9 cellular contexts compared by ENCODE assay signal in the genomic region with DNA sequence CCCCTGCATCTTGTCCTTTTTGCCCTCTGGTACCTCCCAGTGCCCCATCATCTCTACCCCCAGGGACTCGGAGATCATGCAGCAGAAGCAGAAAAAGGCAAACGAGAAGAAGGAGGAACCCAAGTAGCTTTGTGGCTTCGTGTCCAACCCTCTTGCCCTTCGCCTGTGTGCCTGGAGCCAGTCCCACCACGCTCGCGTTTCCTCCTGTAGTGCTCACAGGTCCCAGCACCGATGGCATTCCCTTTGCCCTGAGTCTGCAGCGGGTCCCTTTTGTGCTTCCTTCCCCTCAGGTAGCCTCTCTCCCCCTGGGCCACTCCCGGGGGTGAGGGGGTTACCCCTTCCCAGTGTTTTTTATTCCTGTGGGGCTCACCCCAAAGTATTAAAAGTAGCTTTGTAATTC. TPM values are rescaled to one million over a fixed set of nuclear protein-coding genes. Genes with fewer than 3 reads are reported as not detected.
DNase-seq lines count a peak whose midpoint lies in the region; ATAC-seq, FAIRE-seq and TF ChIP-seq lines count a peak whose summit lies in the region.
"Had no signal": no experiment of that assay in that cellular context is flagged by ENCODE, and none has a peak within 500 bp of the region (broad histone marks: within the 10 kb centered on the region; RNA-seq: fewer than 3 reads in every experiment).

No MANE protein-coding gene starts in this region.

- H3K4me3 Mint-ChIP-seq in CD8-positive, alpha-beta memory T cell, result peak overlapping the region; percentile 95 to 98 (median 97)

- FAIRE-seq in pancreas (lab: Jason Lieb, UNC), result no peak

- peak overlapping the region; percentile 96 to 100 (median 98) for H3K27ac Mint-ChIP-seq in CD8-positive, alpha-beta memory T cell

- H3K9me3 Mint-ChIP-seq in CD8-positive, alpha-beta memory T cell, result no peaks in the 10 kb centered on the region

- no peak for TF ChIP-seq POLR2A in Peyer's patch (IDR thresholded peaks at IDR 0.05)

- peak overlapping the region; percentile 97 for H3K4me3 ChIP-seq in CD8-positive, alpha-beta memory T cell (ENCODE audit: low read length)
- H3K4me3 ChIP-seq in Peyer's patch (peak overlapping the region in 2 of 4 donors; percentile 67 to 95), epithelial cell of esophagus (ENCODE audit: low read length) (peak overlapping the region; percentile 99), pancreas (peak overlapping the region in 3 of 4 donors; percentile 80 to 95 (median 94))

- 51 to 62% methylated on average over 10 of the region's 10 CpGs for WGBS in pancreas, 2 donors

- ATAC-seq in pancreas (no peak), HG03342 (IDR thresholded peaks at IDR 0.05; ENCODE audit: unreplicated experiment) (no peak)

- intact Hi-C loops in pancreas (cut with DNase I), result no loop called here

- peaks cover 33% of the 10 kb centered on the region for H3K4me1 ChIP-seq in CD8-positive, alpha-beta memory T cell (ENCODE audit: insufficient read depth, low read length)
- H3K4me1 ChIP-seq in Peyer's patch (peaks cover 2 to 42% (median 7%) of the 10 kb centered on the region in 4 donors), pancreas (peaks cover 20 to 32% (median 20%) of the 10 kb centered on the region in 3 donors)

- TF ChIP-seq CTCF in Peyer's patch (IDR thresholded peaks at IDR 0.05) (no peak), epithelial cell of esophagus (IDR thresholded peaks at IDR 0.05; ENCODE audit: insufficient read depth, low read depth, low read length, missing control alignments) (no peak), pancreas (IDR thresholded peaks at IDR 0.05) (no peak)

- peaks cover 45 to 65% (median 52%) of the 10 kb centered on the region in 3 donors for H3K4me1 Mint-ChIP-seq in CD8-positive, alpha-beta memory T cell

- POLR2A ChIA-PET in CD8-positive, alpha-beta memory T cell (lab: Charles Lee), result interaction anchor here (0.5 to 4.6 kb wide), 3 partner anchors 12 to 31 kb away, joined by 4 to 24 read pairs (median 9); partner anchors contain the start of genes ELL3 and MFAP1

- H3K36me3 Mint-ChIP-seq in CD8-positive, alpha-beta memory T cell, result peaks cover 4 to 65% (median 11%) of the 10 kb centered on the region in 3 donors

- no peaks in the 10 kb centered on the region for H3K9me3 ChIP-seq in CD8-positive, alpha-beta memory T cell (ENCODE audit: low read length)
- H3K9me3 ChIP-seq in Peyer's patch (no peaks in the 10 kb centered on the region), pancreas (no peaks in the 10 kb centered on the region)

- CTCF ChIA-PET in CD8-positive, alpha-beta memory T cell (lab: Charles Lee), result interaction anchor here (1.0 to 2.9 kb wide), 4 partner anchors 7 to 31 kb away, joined by 3 to 8 read pairs (median 5); partner anchors contain the start of genes ELL3, HYPK, MFAP1 and SERINC4

- no peaks in the 10 kb centered on the region for H3K27me3 ChIP-seq in CD8-positive, alpha-beta memory T cell (ENCODE audit: insufficient read depth, low read length, poor library complexity, severe bottlenecking)
- H3K27me3 ChIP-seq in Peyer's patch (no peaks in the 10 kb centered on the region), pancreas (no peaks in the 10 kb centered on the region)

- H3K27ac ChIP-seq in CD8-positive, alpha-beta memory T cell (ENCODE audit: low read depth, low read length), result no peak overlapping the region
- H3K27ac ChIP-seq in Peyer's patch (peak overlapping the region; percentile 90 to 100 (median 94)), pancreas (peak overlapping the region in 2 of 4 donors; percentile 98 to 99)

- peaks cover 32% of the 10 kb centered on the region for H3K36me3 ChIP-seq in CD8-positive, alpha-beta memory T cell (ENCODE audit: insufficient read depth, low read length)
- H3K36me3 ChIP-seq in Peyer's patch (peaks cover 0 to 36% (median 0%) of the 10 kb centered on the region in 3 donors), pancreas (peaks cover 5 to 23% (median 7%) of the 10 kb centered on the region in 3 donors)

- DNase-seq in CD8-positive, alpha-beta memory T cell, result no peak
- no peak for DNase-seq in Peyer's patch
- DNase-seq in epithelial cell of esophagus (ENCODE audit: low read depth), result no peak
- DNase-seq in pancreas, result no peak
- no peak for DNase-seq in GM19240 (ENCODE audit: insufficient read length, low spot score)
- DNase-seq in amygdala (lab: John Stamatoyannopoulos, UW), result no peak
- DNase-seq in stimulated activated CD4-positive, alpha-beta T cell treated with anti-CD3 and anti-CD28 coated beads, Interleukin-1b, Interleukin-23, amount 100 ng/mL, for 48 hours, result no peak
- DNase-seq: NCI-H524 treated with DMSO at 0.1 percent for 48 hours had no signal

- H3K27me3 Mint-ChIP-seq in CD8-positive, alpha-beta memory T cell, result no peaks in the 10 kb centered on the region

RNA-seq across cellular contexts. Expression of gene SERF2, which starts 1.5 kb away (rescaled TPM):
- total RNA-seq in CD8-positive, alpha-beta memory T cell, result 100 to 1,000 TPM; 624 to 632 TPM
- polyA plus RNA-seq in CD8-positive, alpha-beta memory T cell, result 1,932 TPM
- 100 to 1,000 TPM; 647 to 897 (median 711) TPM for total RNA-seq in Peyer's patch
- 100 to 1,000 TPM; 245 to 540 (median 381) TPM for total RNA-seq in pancreas
- 1,000 to 10,000 TPM in 1 of 2 donors, 100 to 1,000 TPM in 1; 943 to 1,722 TPM for polyA plus RNA-seq in pancreas

RNA-seq across cellular contexts. Expression of gene SERINC4, which starts 6.4 kb away (rescaled TPM):
- total RNA-seq in CD8-positive, alpha-beta memory T cell, result under 1 TPM; 0.20 to 0.26 TPM
- polyA plus RNA-seq in CD8-positive, alpha-beta memory T cell, result 2.2 TPM
- total RNA-seq in Peyer's patch (not detected), pancreas (under 1 TPM in 2 of 6 donors, not detected in 4; 0.14 to 0.22 TPM)
- polyA plus RNA-seq in pancreas, result under 1 TPM; 0.23 to 0.47 TPM

RNA-seq across cellular contexts. Expression of gene HYPK, which starts 6.8 kb away (rescaled TPM):
- 10 to 100 TPM; 28.5 to 32.7 TPM for total RNA-seq in CD8-positive, alpha-beta memory T cell
- polyA plus RNA-seq in CD8-positive, alpha-beta memory T cell, result 11.9 TPM
- total RNA-seq in Peyer's patch (10 to 100 TPM; 13.0 to 38.0 (median 21.5) TPM), pancreas (1 to 10 TPM; 3.1 to 7.1 (median 5.1) TPM)
- 10 to 100 TPM in 1 of 2 donors, 1 to 10 TPM in 1; 5.0 to 25.6 TPM for polyA plus RNA-seq in pancreas

RNA-seq across cellular contexts. Expression of gene ELL3, which starts 16.9 kb away (rescaled TPM):
- 1 to 10 TPM in 1 of 2 experiments, under 1 TPM in 1; 0.49 to 1.8 TPM for total RNA-seq in CD8-positive, alpha-beta memory T cell
- polyA plus RNA-seq in CD8-positive, alpha-beta memory T cell, result 0.24 TPM
- total RNA-seq in Peyer's patch (10 to 100 TPM; 34.7 to 84.1 (median 73.2) TPM), pancreas (1 to 10 TPM; 1.2 to 3.1 (median 2.0) TPM)
- 1 to 10 TPM; 1.9 to 2.1 TPM for polyA plus RNA-seq in pancreas

RNA-seq across cellular contexts. Expression of gene MFAP1, which starts 30.8 kb away (rescaled TPM):
- total RNA-seq in CD8-positive, alpha-beta memory T cell, result 10 to 100 TPM; 49.8 to 50.1 TPM
- polyA plus RNA-seq in CD8-positive, alpha-beta memory T cell, result 16.8 TPM
- total RNA-seq in Peyer's patch (10 to 100 TPM in 2 of 4 donors, 1 to 10 TPM in 2; 6.1 to 21.7 (median 10.4) TPM), pancreas (10 to 100 TPM in 2 of 6 donors, 1 to 10 TPM in 4; 5.2 to 11.9 (median 7.5) TPM)
- 10 to 100 TPM in 1 of 2 donors, 1 to 10 TPM in 1; 5.0 to 10.1 TPM for polyA plus RNA-seq in pancreas
